26 cellular contexts compared by ENCODE assay signal in the genomic region with DNA sequence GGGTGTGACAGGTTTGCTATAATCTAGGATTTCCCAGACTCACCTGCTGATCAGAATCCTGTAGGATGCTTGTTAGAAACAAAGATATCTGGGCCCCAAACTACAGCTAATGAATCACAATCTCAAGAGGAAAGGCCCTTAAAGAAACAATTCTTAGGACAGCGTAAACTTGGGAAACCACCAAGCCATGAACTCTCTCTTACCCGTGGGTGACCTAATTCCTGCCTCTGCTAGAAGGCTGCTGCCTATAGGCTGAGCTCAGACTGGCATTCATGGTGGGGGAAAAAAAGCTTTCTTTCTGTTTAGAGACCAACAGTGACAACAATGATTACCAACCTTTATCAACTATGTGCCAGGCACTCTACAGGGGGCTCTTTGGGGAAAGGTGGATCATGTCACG.
DNase-seq lines count a peak whose midpoint lies in the region; ATAC-seq and TF ChIP-seq lines count a peak whose summit lies in the region.
"Had no signal": no experiment of that assay in that cellular context is flagged by ENCODE, and none has a peak within 500 bp of the region (broad histone marks: within the 10 kb centered on the region; RNA-seq: fewer than 3 reads in every experiment).

No MANE protein-coding gene starts in this region.

- no peaks in the 10 kb centered on the region for H3K9me3 ChIP-seq in RWPE2 (ENCODE audit: severe bottlenecking)
- H3K9me3 ChIP-seq: left ventricle myocardium inferior, pancreas, tibial artery had no signal

- no peak for TF ChIP-seq CTCF in RWPE2 (IDR thresholded peaks at IDR 0.05; ENCODE audit: poor library complexity, severe bottlenecking)
- TF ChIP-seq CTCF in fibroblast of mammary gland (conservative IDR thresholded peaks at IDR 0.05; ENCODE audit: control insufficient read depth, insufficient read depth, low read depth, low read length): no peak

- ATAC-seq in RWPE2 (ENCODE audit: low read depth) (no peak), SK-N-SH treated with all-trans-retinoic acid at 6 μM for 48 hours (no peak)
- ATAC-seq: foreskin keratinocyte; HepG2; natural killer cell; pancreas; right cardiac atrium; stimulated activated naive CD8-positive, alpha-beta T cell treated with anti-CD3 and anti-CD28 coated beads, Interleukin-15, Interleukin-2, amounts not matched to agents 100 U/mL and 50 U/mL, for 24 hours; WTC11 had no signal

- no peak overlapping the region for H3K27ac ChIP-seq in RWPE2 (ENCODE audit: poor library complexity, severe bottlenecking)
- H3K27ac ChIP-seq: foreskin keratinocyte, left ventricle myocardium inferior, pancreas, tibial artery had no signal

- H3K36me3 ChIP-seq in RWPE2 (ENCODE audit: low read depth): no peaks in the 10 kb centered on the region
- H3K36me3 ChIP-seq: pancreas had no signal

- H3K4me1 ChIP-seq in RWPE2 (ENCODE audit: insufficient read depth, poor library complexity, severe bottlenecking): no peaks in the 10 kb centered on the region
- H3K4me1 ChIP-seq: foreskin keratinocyte, pancreas had no signal

- intact Hi-C loops in head of caudate nucleus (cut with DNase I): no loop called here

- H3K27me3 ChIP-seq in RWPE2 (ENCODE audit: insufficient read depth, poor library complexity, severe bottlenecking): peaks cover 51% of the 10 kb centered on the region
- H3K27me3 ChIP-seq: tibial artery had no signal

- H3K4me3 ChIP-seq in RWPE2 (ENCODE audit: severe bottlenecking) (no peak overlapping the region), fibroblast of mammary gland (ENCODE audit: control insufficient read depth, low read depth, low read length) (no peak overlapping the region), skeletal muscle cell (ENCODE audit: low read depth, low read length) (no peak overlapping the region)
- H3K4me3 ChIP-seq: left ventricle myocardium inferior, pancreas, tibial artery had no signal

- DNase-seq in Daoy (ENCODE audit: low read depth) (peak; percentile 44), RWPE2 (ENCODE audit: low spot score) (peak; percentile 6), fibroblast of mammary gland (ENCODE audit: low read depth) (peak; percentile 17), skeletal muscle cell (ENCODE audit: low read depth) (peak; percentile 14), activated gamma-delta T cell (lab: John Stamatoyannopoulos, UW) (no peak), head of caudate nucleus (no peak), iPS-NIHi7 (ENCODE audit: extremely low spot score) (no peak)
- DNase-seq: activated CD4-positive, alpha-beta T cell treated with anti-CD3 and anti-CD28 coated beads, Interleukin-2, amount 50 U/mL, for 1 hour; CD4-positive, alpha-beta T cell; foreskin keratinocyte; GF-D8; H9; hippocampal formation; left ventricle myocardium inferior; midbrain; natural killer cell; NCI-H1105; NCI-H2081; NCI-H774; pancreas; right cardiac atrium; stimulated activated naive CD8-positive, alpha-beta T cell treated with anti-CD3 and anti-CD28 coated beads, Interleukin-15, Interleukin-2, amounts not matched to agents 100 U/mL and 50 U/mL, for 24 hours had no signal

TF ChIP-seq in SK-N-SH treated with all-trans-retinoic acid at 6 μM for 48 hours, 23 proteins besides CTCF, POLR2A, EP300 and RAD21:
- TF ChIP-seq, protein P1, sequence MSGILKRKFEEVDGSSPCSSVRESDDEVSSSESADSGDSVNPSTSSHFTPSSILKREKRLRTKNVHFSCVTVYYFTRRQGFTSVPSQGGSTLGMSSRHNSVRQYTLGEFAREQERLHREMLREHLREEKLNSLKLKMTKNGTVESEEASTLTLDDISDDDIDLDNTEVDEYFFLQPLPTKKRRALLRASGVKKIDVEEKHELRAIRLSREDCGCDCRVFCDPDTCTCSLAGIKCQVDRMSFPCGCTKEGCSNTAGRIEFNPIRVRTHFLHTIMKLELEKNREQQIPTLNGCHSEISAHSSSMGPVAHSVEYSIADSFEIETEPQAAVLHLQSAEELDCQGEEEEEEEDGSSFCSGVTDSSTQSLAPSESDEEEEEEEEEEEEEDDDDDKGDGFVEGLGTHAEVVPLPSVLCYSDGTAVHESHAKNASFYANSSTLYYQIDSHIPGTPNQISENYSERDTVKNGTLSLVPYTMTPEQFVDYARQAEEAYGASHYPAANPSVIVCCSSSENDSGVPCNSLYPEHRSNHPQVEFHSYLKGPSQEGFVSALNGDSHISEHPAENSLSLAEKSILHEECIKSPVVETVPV (CRISPR knock-in tag; IDR thresholded peaks at IDR 0.05): no peak
- TF ChIP-seq ZC3H10 (CRISPR knock-in tag; IDR thresholded peaks at IDR 0.05) (no peak), ISL1 (CRISPR knock-in tag; IDR thresholded peaks at IDR 0.05) (no peak), GLIS3 (CRISPR knock-in tag; IDR thresholded peaks at IDR 0.05) (no peak), ZNF8 (CRISPR knock-in tag; IDR thresholded peaks at IDR 0.05) (no peak), RARB (CRISPR knock-in tag; IDR thresholded peaks at IDR 0.05) (no peak), POU6F1 (CRISPR knock-in tag; IDR thresholded peaks at IDR 0.05; ENCODE audit: borderline replicate concordance, low read depth) (no peak), TOX (CRISPR knock-in tag; IDR thresholded peaks at IDR 0.05; ENCODE audit: borderline replicate concordance) (no peak), ARNTL (CRISPR knock-in tag; IDR thresholded peaks at IDR 0.05; ENCODE audit: borderline replicate concordance, low read depth) (no peak), ZNF70 (CRISPR knock-in tag; IDR thresholded peaks at IDR 0.05) (no peak), SNAI2 (CRISPR knock-in tag; IDR thresholded peaks at IDR 0.05) (no peak), ZFP3 (CRISPR knock-in tag; IDR thresholded peaks at IDR 0.05) (no peak), TCF4 (CRISPR knock-in tag; IDR thresholded peaks at IDR 0.05; ENCODE audit: borderline replicate concordance) (no peak), PPARA (CRISPR knock-in tag; IDR thresholded peaks at IDR 0.05; ENCODE audit: borderline replicate concordance) (no peak), ZFP30 (CRISPR knock-in tag; IDR thresholded peaks at IDR 0.05) (no peak), BACH2 (CRISPR knock-in tag; IDR thresholded peaks at IDR 0.05; ENCODE audit: borderline replicate concordance) (no peak)
- TF ChIP-seq, protein P2, sequence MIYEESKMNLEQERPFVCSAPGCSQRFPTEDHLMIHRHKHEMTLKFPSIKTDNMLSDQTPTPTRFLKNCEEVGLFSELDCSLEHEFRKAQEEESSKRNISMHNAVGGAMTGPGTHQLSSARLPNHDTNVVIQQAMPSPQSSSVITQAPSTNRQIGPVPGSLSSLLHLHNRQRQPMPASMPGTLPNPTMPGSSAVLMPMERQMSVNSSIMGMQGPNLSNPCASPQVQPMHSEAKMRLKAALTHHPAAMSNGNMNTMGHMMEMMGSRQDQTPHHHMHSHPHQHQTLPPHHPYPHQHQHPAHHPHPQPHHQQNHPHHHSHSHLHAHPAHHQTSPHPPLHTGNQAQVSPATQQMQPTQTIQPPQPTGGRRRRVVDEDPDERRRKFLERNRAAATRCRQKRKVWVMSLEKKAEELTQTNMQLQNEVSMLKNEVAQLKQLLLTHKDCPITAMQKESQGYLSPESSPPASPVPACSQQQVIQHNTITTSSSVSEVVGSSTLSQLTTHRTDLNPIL (CRISPR knock-in tag; IDR thresholded peaks at IDR 0.05; ENCODE audit: low read depth): no peak
- TF ChIP-seq, protein P3, sequence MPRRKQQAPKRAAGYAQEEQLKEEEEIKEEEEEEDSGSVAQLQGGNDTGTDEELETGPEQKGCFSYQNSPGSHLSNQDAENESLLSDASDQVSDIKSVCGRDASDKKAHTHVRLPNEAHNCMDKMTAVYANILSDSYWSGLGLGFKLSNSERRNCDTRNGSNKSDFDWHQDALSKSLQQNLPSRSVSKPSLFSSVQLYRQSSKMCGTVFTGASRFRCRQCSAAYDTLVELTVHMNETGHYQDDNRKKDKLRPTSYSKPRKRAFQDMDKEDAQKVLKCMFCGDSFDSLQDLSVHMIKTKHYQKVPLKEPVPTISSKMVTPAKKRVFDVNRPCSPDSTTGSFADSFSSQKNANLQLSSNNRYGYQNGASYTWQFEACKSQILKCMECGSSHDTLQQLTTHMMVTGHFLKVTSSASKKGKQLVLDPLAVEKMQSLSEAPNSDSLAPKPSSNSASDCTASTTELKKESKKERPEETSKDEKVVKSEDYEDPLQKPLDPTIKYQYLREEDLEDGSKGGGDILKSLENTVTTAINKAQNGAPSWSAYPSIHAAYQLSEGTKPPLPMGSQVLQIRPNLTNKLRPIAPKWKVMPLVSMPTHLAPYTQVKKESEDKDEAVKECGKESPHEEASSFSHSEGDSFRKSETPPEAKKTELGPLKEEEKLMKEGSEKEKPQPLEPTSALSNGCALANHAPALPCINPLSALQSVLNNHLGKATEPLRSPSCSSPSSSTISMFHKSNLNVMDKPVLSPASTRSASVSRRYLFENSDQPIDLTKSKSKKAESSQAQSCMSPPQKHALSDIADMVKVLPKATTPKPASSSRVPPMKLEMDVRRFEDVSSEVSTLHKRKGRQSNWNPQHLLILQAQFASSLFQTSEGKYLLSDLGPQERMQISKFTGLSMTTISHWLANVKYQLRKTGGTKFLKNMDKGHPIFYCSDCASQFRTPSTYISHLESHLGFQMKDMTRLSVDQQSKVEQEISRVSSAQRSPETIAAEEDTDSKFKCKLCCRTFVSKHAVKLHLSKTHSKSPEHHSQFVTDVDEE (CRISPR knock-in tag; IDR thresholded peaks at IDR 0.05): no peak

Comparison
In these comparisons a context has a peak if more than half of its experiments do, and no peak if none do; other contexts are left out.
1. DNase-seq: peak in Daoy (single experiment), RWPE2 (single experiment), fibroblast of mammary gland (single experiment) and skeletal muscle cell (single experiment); none in activated gamma-delta T cell (single experiment), head of caudate nucleus (0 of 42) and iPS-NIHi7 (single experiment).